Comparison of ENCODE assay signal across 1 cellular context in the genomic region with DNA sequence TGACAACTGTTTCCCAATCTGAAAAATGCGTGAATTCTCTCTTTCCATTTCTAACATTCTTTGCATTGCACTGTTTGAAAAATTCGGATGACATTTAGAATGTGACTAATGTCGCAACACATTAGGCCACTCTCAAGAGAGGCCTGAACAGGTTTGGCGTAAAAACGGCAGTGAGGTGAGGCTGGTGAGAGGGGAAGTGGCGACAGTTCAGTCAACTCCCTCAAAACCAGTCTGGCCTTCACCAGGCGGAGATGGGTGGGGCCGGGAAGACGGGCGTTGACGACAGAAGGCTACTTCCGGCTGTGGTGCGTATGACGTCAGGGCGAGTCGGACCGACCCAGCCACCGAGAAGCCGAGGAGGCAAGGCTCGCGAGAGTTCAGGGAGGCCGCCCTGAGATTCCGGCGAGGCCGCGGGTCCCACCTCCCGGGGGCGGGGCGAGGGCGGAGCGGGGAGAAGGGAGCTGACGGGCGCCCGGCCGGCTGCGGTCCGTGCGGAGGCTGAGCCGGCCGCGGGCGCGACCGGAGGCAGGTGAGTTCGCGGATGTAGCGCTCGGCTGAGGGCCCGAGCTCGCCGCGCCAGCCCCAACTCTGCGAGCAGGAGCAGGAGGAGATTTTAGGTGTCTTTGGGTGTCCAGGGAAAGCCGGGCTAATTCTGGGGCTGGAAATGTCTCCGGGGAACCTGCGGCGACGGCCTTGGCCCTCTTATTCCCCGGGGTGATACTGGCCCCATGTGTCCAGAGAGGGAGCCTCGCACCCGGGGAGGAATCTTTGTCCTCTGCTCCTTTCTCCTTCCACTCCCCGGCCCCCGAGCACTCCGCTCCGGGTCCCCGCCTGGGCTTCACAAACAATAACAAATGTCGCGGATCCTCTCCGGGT.
A peak's percentile ranks its signal among the peaks of the same experiment; 100 is the strongest.
TF ChIP-seq lines count a peak whose summit lies in the region.

A gene (plus strand): TSS at position 483 of the 876 bp plus-strand sequence. CDS start 53,435 bp downstream, outside the sequence.

TF ChIP-seq in HepG2, 621 proteins besides CTCF, POLR2A, EP300 and RAD21 (continued from another document and continues in another):
- TF ChIP-seq ZNF773 (CRISPR knock-in tag; IDR thresholded peaks at IDR 0.05; ENCODE audit: borderline replicate concordance) (no peak), ZNF180 (CRISPR knock-in tag; IDR thresholded peaks at IDR 0.05; ENCODE audit: borderline replicate concordance, low read depth) (no peak), MEF2D (CRISPR knock-in tag; IDR thresholded peaks at IDR 0.05) (no peak), SMYD3 (CRISPR knock-in tag; IDR thresholded peaks at IDR 0.05) (peak; percentile 23; the same call in 1 of the 2 replicates), IRX3 (CRISPR knock-in tag; IDR thresholded peaks at IDR 0.05; ENCODE audit: borderline replicate concordance, low read depth) (no peak), CBX1 (IDR thresholded peaks at IDR 0.05; ENCODE audit: low read depth) (peak; percentile 86), CREM (IDR thresholded peaks at IDR 0.05) (peak; percentile 93), CREM (CRISPR knock-in tag; IDR thresholded peaks at IDR 0.05) (peak; percentile 79), ARID2 (CRISPR knock-in tag; IDR thresholded peaks at IDR 0.05; ENCODE audit: borderline replicate concordance) (no peak), ZNF367 (CRISPR knock-in tag; IDR thresholded peaks at IDR 0.05; ENCODE audit: borderline replicate concordance) (0 out of 2 replicates have a peak, but pooled peaks have one; percentile 60), RBFOX2 (IDR thresholded peaks at IDR 0.05; ENCODE audit: low read depth, low read length) (peak; percentile 91), KAT7 (CRISPR knock-in tag; IDR thresholded peaks at IDR 0.05; ENCODE audit: borderline replicate concordance) (peak; percentile 82; the same call in 1 of the 2 replicates), ZNF788 (CRISPR knock-in tag; IDR thresholded peaks at IDR 0.05; ENCODE audit: borderline replicate concordance) (peak; percentile 83; the same call in 1 of the 2 replicates), ZNF101 (CRISPR knock-in tag; IDR thresholded peaks at IDR 0.05; ENCODE audit: borderline replicate concordance, low read depth) (no peak), ZNF589 (CRISPR knock-in tag; conservative IDR thresholded peaks at IDR 0.05) (peak; percentile 73), ZFP41 (CRISPR knock-in tag; IDR thresholded peaks at IDR 0.05; ENCODE audit: borderline replicate concordance) (no peak), NFKBIZ (CRISPR knock-in tag; IDR thresholded peaks at IDR 0.05) (no peak), GLI4 (CRISPR knock-in tag; IDR thresholded peaks at IDR 0.05; ENCODE audit: borderline replicate concordance) (peak; percentile 16; the same call in 1 of the 2 replicates), ZNF549 (CRISPR knock-in tag; IDR thresholded peaks at IDR 0.05) (no peak), SYNCRIP (IDR thresholded peaks at IDR 0.05; ENCODE audit: insufficient read depth, low read depth, low read length) (no peak), GTF2F1 (IDR thresholded peaks at IDR 0.05; ENCODE audit: low read length) (no peak), MTA3 (CRISPR knock-in tag; IDR thresholded peaks at IDR 0.05) (no peak), ZNF530 (CRISPR knock-in tag; IDR thresholded peaks at IDR 0.05; ENCODE audit: low read depth) (no peak), ZFP36L1 (CRISPR knock-in tag; IDR thresholded peaks at IDR 0.05) (no peak), SNAI1 (CRISPR knock-in tag; IDR thresholded peaks at IDR 0.05; ENCODE audit: borderline replicate concordance) (no peak), MTF1 (CRISPR knock-in tag; IDR thresholded peaks at IDR 0.05) (0 out of 2 replicates have a peak, but pooled peaks have one; percentile 36), ZNF567 (CRISPR knock-in tag; IDR thresholded peaks at IDR 0.05; ENCODE audit: borderline replicate concordance) (0 out of 2 replicates have a peak, but pooled peaks have one; percentile 71), FIP1L1 (IDR thresholded peaks at IDR 0.05; ENCODE audit: borderline replicate concordance, insufficient read depth, low read depth, low read length) (no peak), ZNF839 (CRISPR knock-in tag; IDR thresholded peaks at IDR 0.05; ENCODE audit: borderline replicate concordance) (peak; percentile 82; the same call in 1 of the 2 replicates)
- TF ChIP-seq, protein P1, sequence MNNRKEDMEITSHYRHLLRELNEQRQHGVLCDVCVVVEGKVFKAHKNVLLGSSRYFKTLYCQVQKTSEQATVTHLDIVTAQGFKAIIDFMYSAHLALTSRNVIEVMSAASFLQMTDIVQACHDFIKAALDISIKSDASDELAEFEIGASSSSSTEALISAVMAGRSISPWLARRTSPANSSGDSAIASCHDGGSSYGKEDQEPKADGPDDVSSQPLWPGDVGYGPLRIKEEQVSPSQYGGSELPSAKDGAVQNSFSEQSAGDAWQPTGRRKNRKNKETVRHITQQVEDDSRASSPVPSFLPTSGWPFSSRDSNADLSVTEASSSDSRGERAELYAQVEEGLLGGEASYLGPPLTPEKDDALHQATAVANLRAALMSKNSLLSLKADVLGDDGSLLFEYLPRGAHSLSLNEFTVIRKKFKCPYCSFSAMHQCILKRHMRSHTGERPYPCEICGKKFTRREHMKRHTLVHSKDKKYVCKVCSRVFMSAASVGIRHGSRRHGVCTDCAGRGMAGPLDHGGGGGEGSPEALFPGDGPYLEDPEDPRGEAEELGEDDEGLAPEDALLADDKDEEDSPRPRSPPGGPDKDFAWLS (CRISPR knock-in tag; IDR thresholded peaks at IDR 0.05; ENCODE audit: borderline replicate concordance): no peak
- TF ChIP-seq, protein P2, sequence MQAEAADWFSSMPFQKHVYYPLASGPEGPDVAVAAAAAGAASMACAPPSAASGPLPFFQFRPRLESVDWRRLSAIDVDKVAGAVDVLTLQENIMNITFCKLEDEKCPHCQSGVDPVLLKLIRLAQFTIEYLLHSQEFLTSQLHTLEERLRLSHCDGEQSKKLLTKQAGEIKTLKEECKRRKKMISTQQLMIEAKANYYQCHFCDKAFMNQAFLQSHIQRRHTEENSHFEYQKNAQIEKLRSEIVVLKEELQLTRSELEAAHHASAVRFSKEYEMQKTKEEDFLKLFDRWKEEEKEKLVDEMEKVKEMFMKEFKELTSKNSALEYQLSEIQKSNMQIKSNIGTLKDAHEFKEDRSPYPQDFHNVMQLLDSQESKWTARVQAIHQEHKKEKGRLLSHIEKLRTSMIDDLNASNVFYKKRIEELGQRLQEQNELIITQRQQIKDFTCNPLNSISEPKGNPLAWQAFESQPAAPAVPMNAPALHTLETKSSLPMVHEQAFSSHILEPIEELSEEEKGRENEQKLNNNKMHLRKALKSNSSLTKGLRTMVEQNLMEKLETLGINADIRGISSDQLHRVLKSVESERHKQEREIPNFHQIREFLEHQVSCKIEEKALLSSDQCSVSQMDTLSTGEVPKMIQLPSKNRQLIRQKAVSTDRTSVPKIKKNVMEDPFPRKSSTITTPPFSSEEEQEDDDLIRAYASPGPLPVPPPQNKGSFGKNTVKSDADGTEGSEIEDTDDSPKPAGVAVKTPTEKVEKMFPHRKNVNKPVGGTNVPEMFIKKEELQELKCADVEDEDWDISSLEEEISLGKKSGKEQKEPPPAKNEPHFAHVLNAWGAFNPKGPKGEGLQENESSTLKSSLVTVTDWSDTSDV (CRISPR knock-in tag; IDR thresholded peaks at IDR 0.05): no peak
- TF ChIP-seq, protein P3, sequence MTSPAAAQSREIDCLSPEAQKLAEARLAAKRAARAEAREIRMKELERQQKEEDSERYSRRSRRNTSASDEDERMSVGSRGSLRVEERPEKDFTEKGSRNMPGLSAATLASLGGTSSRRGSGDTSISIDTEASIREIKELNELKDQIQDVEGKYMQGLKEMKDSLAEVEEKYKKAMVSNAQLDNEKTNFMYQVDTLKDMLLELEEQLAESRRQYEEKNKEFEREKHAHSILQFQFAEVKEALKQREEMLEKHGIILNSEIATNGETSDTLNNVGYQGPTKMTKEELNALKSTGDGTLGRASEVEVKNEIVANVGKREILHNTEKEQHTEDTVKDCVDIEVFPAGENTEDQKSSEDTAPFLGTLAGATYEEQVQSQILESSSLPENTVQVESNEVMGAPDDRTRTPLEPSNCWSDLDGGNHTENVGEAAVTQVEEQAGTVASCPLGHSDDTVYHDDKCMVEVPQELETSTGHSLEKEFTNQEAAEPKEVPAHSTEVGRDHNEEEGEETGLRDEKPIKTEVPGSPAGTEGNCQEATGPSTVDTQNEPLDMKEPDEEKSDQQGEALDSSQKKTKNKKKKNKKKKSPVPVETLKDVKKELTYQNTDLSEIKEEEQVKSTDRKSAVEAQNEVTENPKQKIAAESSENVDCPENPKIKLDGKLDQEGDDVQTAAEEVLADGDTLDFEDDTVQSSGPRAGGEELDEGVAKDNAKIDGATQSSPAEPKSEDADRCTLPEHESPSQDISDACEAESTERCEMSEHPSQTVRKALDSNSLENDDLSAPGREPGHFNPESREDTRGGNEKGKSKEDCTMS (CRISPR knock-in tag; conservative IDR thresholded peaks at IDR 0.05): no peak
- TF ChIP-seq, protein P4, sequence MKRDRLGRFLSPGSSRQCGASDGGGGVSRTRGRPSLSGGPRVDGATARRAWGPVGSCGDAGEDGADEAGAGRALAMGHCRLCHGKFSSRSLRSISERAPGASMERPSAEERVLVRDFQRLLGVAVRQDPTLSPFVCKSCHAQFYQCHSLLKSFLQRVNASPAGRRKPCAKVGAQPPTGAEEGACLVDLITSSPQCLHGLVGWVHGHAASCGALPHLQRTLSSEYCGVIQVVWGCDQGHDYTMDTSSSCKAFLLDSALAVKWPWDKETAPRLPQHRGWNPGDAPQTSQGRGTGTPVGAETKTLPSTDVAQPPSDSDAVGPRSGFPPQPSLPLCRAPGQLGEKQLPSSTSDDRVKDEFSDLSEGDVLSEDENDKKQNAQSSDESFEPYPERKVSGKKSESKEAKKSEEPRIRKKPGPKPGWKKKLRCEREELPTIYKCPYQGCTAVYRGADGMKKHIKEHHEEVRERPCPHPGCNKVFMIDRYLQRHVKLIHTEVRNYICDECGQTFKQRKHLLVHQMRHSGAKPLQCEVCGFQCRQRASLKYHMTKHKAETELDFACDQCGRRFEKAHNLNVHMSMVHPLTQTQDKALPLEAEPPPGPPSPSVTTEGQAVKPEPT (CRISPR knock-in tag; IDR thresholded peaks at IDR 0.05; ENCODE audit: low read depth): no peak; the same call in 1 of the 2 replicates
- TF ChIP-seq, protein P5, sequence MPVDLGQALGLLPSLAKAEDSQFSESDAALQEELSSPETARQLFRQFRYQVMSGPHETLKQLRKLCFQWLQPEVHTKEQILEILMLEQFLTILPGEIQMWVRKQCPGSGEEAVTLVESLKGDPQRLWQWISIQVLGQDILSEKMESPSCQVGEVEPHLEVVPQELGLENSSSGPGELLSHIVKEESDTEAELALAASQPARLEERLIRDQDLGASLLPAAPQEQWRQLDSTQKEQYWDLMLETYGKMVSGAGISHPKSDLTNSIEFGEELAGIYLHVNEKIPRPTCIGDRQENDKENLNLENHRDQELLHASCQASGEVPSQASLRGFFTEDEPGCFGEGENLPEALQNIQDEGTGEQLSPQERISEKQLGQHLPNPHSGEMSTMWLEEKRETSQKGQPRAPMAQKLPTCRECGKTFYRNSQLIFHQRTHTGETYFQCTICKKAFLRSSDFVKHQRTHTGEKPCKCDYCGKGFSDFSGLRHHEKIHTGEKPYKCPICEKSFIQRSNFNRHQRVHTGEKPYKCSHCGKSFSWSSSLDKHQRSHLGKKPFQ (CRISPR knock-in tag; IDR thresholded peaks at IDR 0.05; ENCODE audit: insufficient replicate concordance): peak; percentile 46
- TF ChIP-seq, protein P6, sequence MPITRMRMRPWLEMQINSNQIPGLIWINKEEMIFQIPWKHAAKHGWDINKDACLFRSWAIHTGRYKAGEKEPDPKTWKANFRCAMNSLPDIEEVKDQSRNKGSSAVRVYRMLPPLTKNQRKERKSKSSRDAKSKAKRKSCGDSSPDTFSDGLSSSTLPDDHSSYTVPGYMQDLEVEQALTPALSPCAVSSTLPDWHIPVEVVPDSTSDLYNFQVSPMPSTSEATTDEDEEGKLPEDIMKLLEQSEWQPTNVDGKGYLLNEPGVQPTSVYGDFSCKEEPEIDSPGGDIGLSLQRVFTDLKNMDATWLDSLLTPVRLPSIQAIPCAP (CRISPR knock-in tag; IDR thresholded peaks at IDR 0.05; ENCODE audit: low read depth): 0 out of 2 replicates have a peak, but pooled peaks have one; percentile 28
- TF ChIP-seq, protein P7, sequence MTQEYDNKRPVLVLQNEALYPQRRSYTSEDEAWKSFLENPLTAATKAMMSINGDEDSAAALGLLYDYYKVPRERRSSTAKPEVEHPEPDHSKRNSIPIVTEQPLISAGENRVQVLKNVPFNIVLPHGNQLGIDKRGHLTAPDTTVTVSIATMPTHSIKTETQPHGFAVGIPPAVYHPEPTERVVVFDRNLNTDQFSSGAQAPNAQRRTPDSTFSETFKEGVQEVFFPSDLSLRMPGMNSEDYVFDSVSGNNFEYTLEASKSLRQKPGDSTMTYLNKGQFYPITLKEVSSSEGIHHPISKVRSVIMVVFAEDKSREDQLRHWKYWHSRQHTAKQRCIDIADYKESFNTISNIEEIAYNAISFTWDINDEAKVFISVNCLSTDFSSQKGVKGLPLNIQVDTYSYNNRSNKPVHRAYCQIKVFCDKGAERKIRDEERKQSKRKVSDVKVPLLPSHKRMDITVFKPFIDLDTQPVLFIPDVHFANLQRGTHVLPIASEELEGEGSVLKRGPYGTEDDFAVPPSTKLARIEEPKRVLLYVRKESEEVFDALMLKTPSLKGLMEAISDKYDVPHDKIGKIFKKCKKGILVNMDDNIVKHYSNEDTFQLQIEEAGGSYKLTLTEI (CRISPR knock-in tag; conservative IDR thresholded peaks at IDR 0.05): no peak
- TF ChIP-seq, protein P8, sequence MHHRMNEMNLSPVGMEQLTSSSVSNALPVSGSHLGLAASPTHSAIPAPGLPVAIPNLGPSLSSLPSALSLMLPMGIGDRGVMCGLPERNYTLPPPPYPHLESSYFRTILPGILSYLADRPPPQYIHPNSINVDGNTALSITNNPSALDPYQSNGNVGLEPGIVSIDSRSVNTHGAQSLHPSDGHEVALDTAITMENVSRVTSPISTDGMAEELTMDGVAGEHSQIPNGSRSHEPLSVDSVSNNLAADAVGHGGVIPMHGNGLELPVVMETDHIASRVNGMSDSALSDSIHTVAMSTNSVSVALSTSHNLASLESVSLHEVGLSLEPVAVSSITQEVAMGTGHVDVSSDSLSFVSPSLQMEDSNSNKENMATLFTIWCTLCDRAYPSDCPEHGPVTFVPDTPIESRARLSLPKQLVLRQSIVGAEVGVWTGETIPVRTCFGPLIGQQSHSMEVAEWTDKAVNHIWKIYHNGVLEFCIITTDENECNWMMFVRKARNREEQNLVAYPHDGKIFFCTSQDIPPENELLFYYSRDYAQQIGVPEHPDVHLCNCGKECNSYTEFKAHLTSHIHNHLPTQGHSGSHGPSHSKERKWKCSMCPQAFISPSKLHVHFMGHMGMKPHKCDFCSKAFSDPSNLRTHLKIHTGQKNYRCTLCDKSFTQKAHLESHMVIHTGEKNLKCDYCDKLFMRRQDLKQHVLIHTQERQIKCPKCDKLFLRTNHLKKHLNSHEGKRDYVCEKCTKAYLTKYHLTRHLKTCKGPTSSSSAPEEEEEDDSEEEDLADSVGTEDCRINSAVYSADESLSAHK (CRISPR knock-in tag; IDR thresholded peaks at IDR 0.05; ENCODE audit: borderline replicate concordance): no peak
- TF ChIP-seq, protein P9, sequence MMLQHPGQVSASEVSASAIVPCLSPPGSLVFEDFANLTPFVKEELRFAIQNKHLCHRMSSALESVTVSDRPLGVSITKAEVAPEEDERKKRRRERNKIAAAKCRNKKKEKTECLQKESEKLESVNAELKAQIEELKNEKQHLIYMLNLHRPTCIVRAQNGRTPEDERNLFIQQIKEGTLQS (CRISPR knock-in tag; IDR thresholded peaks at IDR 0.05): 0 out of 2 replicates have a peak, but pooled peaks have one; percentile 30
- TF ChIP-seq, protein P10, sequence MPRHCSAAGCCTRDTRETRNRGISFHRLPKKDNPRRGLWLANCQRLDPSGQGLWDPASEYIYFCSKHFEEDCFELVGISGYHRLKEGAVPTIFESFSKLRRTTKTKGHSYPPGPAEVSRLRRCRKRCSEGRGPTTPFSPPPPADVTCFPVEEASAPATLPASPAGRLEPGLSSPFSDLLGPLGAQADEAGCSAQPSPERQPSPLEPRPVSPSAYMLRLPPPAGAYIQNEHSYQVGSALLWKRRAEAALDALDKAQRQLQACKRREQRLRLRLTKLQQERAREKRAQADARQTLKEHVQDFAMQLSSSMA (CRISPR knock-in tag; IDR thresholded peaks at IDR 0.05): no peak
